ENCODE assay signal across 14 cellular contexts in the genomic region with DNA sequence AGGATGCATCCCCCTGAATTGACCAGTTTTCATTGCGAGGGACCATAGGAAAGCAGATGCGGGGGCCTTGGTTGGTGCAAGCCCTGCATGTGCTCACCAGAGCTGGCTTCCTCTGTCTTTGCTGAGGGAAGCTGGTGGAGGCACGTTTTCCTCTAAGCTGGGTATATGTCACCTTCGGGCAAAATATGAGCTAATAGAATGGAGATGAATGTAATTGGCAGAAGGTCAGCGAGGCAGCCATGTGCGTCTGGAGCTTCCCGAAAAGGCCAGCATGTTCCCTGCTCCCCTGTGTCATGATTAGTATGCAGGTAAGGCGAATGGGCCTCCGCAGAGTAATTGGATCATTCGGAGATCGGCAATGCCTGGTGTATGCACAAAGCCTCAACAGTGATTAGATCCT.
DNase-seq lines count a peak whose midpoint lies in the region; ATAC-seq and TF ChIP-seq lines count a peak whose summit lies in the region.
"Had no signal": no experiment of that assay in that cellular context is flagged by ENCODE, and none has a peak within 500 bp of the region (broad histone marks: within the 10 kb centered on the region; RNA-seq: fewer than 3 reads in every experiment).

No MANE protein-coding gene starts in this region.

- intact Hi-C loops in left cardiac atrium (cut with DNase I), result no loop called here

- no peak for ATAC-seq in left cardiac atrium
- ATAC-seq in GM18861 (IDR thresholded peaks at IDR 0.05; ENCODE audit: unreplicated experiment), result no peak
- ATAC-seq: HepG2 had no signal

- TF ChIP-seq CTCF in GM10266 (IDR thresholded peaks at IDR 0.05; ENCODE audit: control insufficient read depth, insufficient read depth, low read depth, missing control alignments), result no peak

- DNase-seq in NCI-H82 treated with DMSO at 0.1 percent for 48 hours (lab: John Stamatoyannopoulos, UW; ENCODE audit: unreplicated experiment) (peak; percentile 75), cerebellar cortex (ENCODE audit: low spot score) (peak; percentile 71), kidney tubule cell (ENCODE audit: low spot score) (peak; percentile 38), GM10266 (ENCODE audit: extremely low spot score) (no peak), left cardiac atrium (no peak)
- DNase-seq: ACHN; BE2C; Caco-2; CD4-positive, CD25-positive, alpha-beta regulatory T cell; CD8-positive, alpha-beta memory T cell; GDM1; H9 had no signal

Comparison
In these comparisons a context has a peak if more than half of its experiments do, and no peak if none do; other contexts are left out.
1. DNase-seq: peak in NCI-H82 treated with DMSO at 0.1 percent for 48 hours (single experiment), cerebellar cortex (single experiment) and kidney tubule cell (single experiment); none in GM10266 (single experiment) and left cardiac atrium (single experiment).